In the genomic region with DNA sequence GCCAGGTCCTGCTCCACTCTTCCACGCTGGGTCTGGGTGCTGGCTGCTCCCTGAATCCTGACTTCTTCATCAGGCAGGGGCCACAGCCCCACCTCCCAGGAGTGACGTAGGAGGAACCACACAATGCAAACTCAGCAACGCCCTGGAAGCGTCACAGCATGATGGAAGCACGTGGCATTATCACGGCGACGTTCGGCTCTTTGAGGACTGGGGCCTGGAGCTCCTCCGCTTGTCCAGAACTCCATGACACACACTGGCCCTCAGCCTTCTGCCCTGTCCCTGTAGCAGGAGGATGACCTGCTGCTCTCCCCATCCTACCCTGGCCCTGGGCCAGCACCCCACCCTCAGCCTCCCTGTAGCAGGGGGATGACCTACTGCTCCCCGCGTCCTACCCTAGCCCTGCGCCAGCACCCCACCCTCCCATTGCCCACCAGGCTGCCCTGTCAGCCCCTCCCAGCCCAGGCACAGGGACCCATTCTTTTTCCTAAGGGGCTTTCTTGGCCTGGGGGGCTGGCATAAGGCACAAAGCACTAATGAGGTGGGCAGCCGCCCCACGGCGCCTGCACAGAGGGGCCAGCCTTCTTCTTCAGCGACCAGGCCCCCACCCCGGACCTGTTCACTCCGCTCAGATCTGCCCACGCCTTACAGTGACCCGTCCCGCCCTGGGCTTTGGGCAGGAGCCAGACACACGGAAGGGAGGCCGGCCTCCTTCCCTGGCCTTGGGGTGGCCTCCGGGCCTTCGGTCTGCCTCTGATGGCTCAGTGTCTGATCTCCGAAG, we compare ENCODE assay signal across 22 cellular contexts.
DNase-seq lines count a peak whose midpoint lies in the region; FAIRE-seq and TF ChIP-seq lines count a peak whose summit lies in the region.
"Had no signal": no experiment of that assay in that cellular context is flagged by ENCODE, and none has a peak within 500 bp of the region (broad histone marks: within the 10 kb centered on the region; RNA-seq: fewer than 3 reads in every experiment).

No MANE protein-coding gene starts in this region.

- H3K23ac ChIP-seq in H1 (ENCODE audit: insufficient read length), result no peak overlapping the region

- H3K9me3 ChIP-seq in Peyer's patch, result no peaks in the 10 kb centered on the region
- peaks cover 3 to 5% of the 10 kb centered on the region in 2 experiments; a peak in 3 of 4 replicates for H3K9me3 ChIP-seq in H1 (ENCODE audit: insufficient read depth in 2 of 2, low read depth in 1 of 2, low read length in 1 of 2)
- no peaks in the 10 kb centered on the region for H3K9me3 ChIP-seq in neural progenitor cell (ENCODE audit: low read depth)
- no peaks in the 10 kb centered on the region for H3K9me3 ChIP-seq in tibial artery
- H3K9me3 ChIP-seq: testis had no signal

- no peak for FAIRE-seq in H1 (lab: Jason Lieb, UNC)
- FAIRE-seq: endometrium, GM19239 had no signal

- H4K91ac ChIP-seq in H1 (replicated peaks; ENCODE audit: insufficient read length, low read length), result peak overlapping the region; percentile 57

- peak overlapping the region; percentile 81 for H2BK15ac ChIP-seq in H1 (ENCODE audit: low read length)

- TF ChIP-seq CTCF in Peyer's patch (IDR thresholded peaks at IDR 0.05), result no peak
- TF ChIP-seq CTCF in H1 (IDR thresholded peaks at IDR 0.05; ENCODE audit: control extremely low read depth in 1 of 3, insufficient read depth in 1 of 3, low read depth in 1 of 3, low read length in 3 of 3), result no peak
- TF ChIP-seq CTCF in neural progenitor cell (IDR thresholded peaks at IDR 0.05), result no peak
- TF ChIP-seq CTCF in tibial artery (IDR thresholded peaks at IDR 0.05), result no peak

- no peaks in the 10 kb centered on the region for H3K36me3 Mint-ChIP-seq in neural progenitor cell
- H3K36me3 Mint-ChIP-seq: naive thymus-derived CD8-positive, alpha-beta T cell had no signal

- TF ChIP-seq RAD21 in H1 (IDR thresholded peaks at IDR 0.05 in 1 of 2, conservative IDR thresholded peaks at IDR 0.05 in 1 of 2; ENCODE audit: low read depth in 2 of 2, low read length in 2 of 2), result no peak

- TF ChIP-seq EP300 in H1 (IDR thresholded peaks at IDR 0.05; ENCODE audit: borderline replicate concordance in 1 of 2, low read depth in 2 of 2, low read length in 2 of 2), result no peak

- H3K56ac ChIP-seq in H1 (replicated peaks; ENCODE audit: insufficient read length, low read depth, low read length), result no peak overlapping the region

- peaks cover 7% of the 10 kb centered on the region for H3K9me3 Mint-ChIP-seq in neural progenitor cell
- H3K9me3 Mint-ChIP-seq: activated naive CD8-positive, alpha-beta T cell treated with anti-CD3 and anti-CD28 coated beads, Interleukin-2, amount 50 U/mL, for 24 hours; naive thymus-derived CD8-positive, alpha-beta T cell had no signal

- H2BK20ac ChIP-seq in H1 (ENCODE audit: low read length), result no peak overlapping the region

- H2AK5ac ChIP-seq in H1 (ENCODE audit: low read depth, low read length), result no peak overlapping the region

- 78% methylated on average over 26 of the region's 27 CpGs; no CpG with 5 or more reads in 1 of the 2 experiments for WGBS in H1 (ENCODE audit: extremely low coverage in 1 of 2, insufficient coverage in 1 of 2, insufficient read length in 1 of 2, insufficient replicate concordance in 2 of 2, low coverage in 1 of 2, low lambda C conversion rate in 2 of 2, missing lambda C conversion rate in 1 of 2), 2 experiments

- no peaks in the 10 kb centered on the region for H3K23me2 ChIP-seq in H1 (ENCODE audit: low read depth, low read length)

- POLR2A ChIA-PET in H1 (lab: Charles Lee; ENCODE audit: partially characterized antibody), result interaction anchor here (0.9 to 1.0 kb wide), 2 partner anchors 14 kb away, joined by 3 to 4 read pairs; no protein-coding TSS in a partner anchor

- H3K36me3 ChIP-seq in Peyer's patch, result no peaks in the 10 kb centered on the region
- no peaks in the 10 kb centered on the region for H3K36me3 ChIP-seq in H1 (ENCODE audit: control insufficient read depth in 2 of 4, insufficient read depth in 4 of 4, low read length in 3 of 4)
- no peaks in the 10 kb centered on the region for H3K36me3 ChIP-seq in neural progenitor cell
- no peaks in the 10 kb centered on the region for H3K36me3 ChIP-seq in tibial artery

- intact Hi-C loops in tibial artery (cut with DNase I; ENCODE audit: low total_unique reads), result no loop called here

- H3K4me1 Mint-ChIP-seq in neural progenitor cell, result peaks cover 27% of the 10 kb centered on the region

- peaks cover 4% of the 10 kb centered on the region for H3K27me3 Mint-ChIP-seq in neural progenitor cell (ENCODE audit: insufficient read depth, low read depth)
- H3K27me3 Mint-ChIP-seq: activated CD8-positive, alpha-beta T cell treated with anti-CD3 and anti-CD28 coated beads for 36 hours; activated naive CD8-positive, alpha-beta T cell treated with anti-CD3 and anti-CD28 coated beads, Interleukin-2, amount 50 U/mL, for 24 hours; naive thymus-derived CD8-positive, alpha-beta T cell had no signal

- H2BK120ac ChIP-seq in H1 (replicated peaks; ENCODE audit: low read depth, low read length), result no peak overlapping the region

- H3F3A ChIP-seq in neural progenitor cell (ENCODE audit: low read depth), result peaks cover 11% of the 10 kb centered on the region

- H3K9ac ChIP-seq in H1 (replicated peaks in 1 of 4; ENCODE audit: extremely low read depth in 1 of 4, low read depth in 3 of 4, low read length in 3 of 4) (no peak overlapping the region), neural progenitor cell (no peak overlapping the region)

- H3K4me2 ChIP-seq in H1 (ENCODE audit: insufficient read depth in 1 of 2, low read depth in 2 of 2, low read length in 2 of 2), result no peak overlapping the region
- no peak overlapping the region for H3K4me2 ChIP-seq in neural progenitor cell
- H3K4me2 ChIP-seq: PC-9 had no signal

- H3K4me1 ChIP-seq in Peyer's patch (peaks cover 0 to 34% (median 0%) of the 10 kb centered on the region in 4 donors), H1 (replicated peaks in 1 of 4; ENCODE audit: control insufficient read depth in 3 of 4, insufficient read depth in 4 of 4, low read length in 3 of 4) (peaks cover 0 to 5% (median 3%) of the 10 kb centered on the region in 4 experiments; a peak in 4 of 7 replicates), neural progenitor cell (peaks cover 17% of the 10 kb centered on the region), tibial artery (peaks cover 0 to 90% (median 55%) of the 10 kb centered on the region in 4 donors)

- H3K4me3 ChIP-seq in Peyer's patch, result no peak overlapping the region
- H3K4me3 ChIP-seq in H1 (ENCODE audit: extremely low read depth in 1 of 4, insufficient read depth in 2 of 4, low read depth in 3 of 4, low read length in 4 of 4), result no peak overlapping the region
- H3K4me3 ChIP-seq in neural progenitor cell, result no peak overlapping the region
- H3K4me3 ChIP-seq in tibial artery, result no peak overlapping the region
- H3K4me3 ChIP-seq: PC-9, testis had no signal

- H4K5ac ChIP-seq in H1 (ENCODE audit: insufficient read length, low read depth, low read length), result no peak overlapping the region

- H3K4me3 Mint-ChIP-seq in neural progenitor cell, result no peak overlapping the region
- H3K4me3 Mint-ChIP-seq: activated CD8-positive, alpha-beta T cell treated with anti-CD3 and anti-CD28 coated beads for 36 hours; activated naive CD8-positive, alpha-beta T cell treated with anti-CD3 and anti-CD28 coated beads, Interleukin-2, amount 50 U/mL, for 24 hours; naive thymus-derived CD8-positive, alpha-beta T cell had no signal

- H2BK12ac ChIP-seq in H1 (ENCODE audit: low read depth, low read length), result peak overlapping the region; percentile 84; the same call in 1 of the 2 replicates

- no peak overlapping the region for H3K4ac ChIP-seq in H1 (replicated peaks; ENCODE audit: insufficient read length, low read depth, low read length)

- no peak for DNase-seq in Peyer's patch
- DNase-seq in H1 (ENCODE audit: low read depth in 1 of 2, low spot score in 2 of 2), result no peak
- no peak for DNase-seq in neural progenitor cell (ENCODE audit: low spot score)
- peak in 1 of 2 donors; percentile 73 for DNase-seq in tibial artery
- DNase-seq in SHP77 treated with DMSO at 0.1 percent for 48 hours (lab: John Stamatoyannopoulos, UW), result no peak
- DNase-seq in EL, result no peak
- DNase-seq in NCI-H2081 (lab: John Stamatoyannopoulos, UW), result no peak
- DNase-seq in DMS79 treated with DMSO at 0.1 percent for 48 hours (lab: John Stamatoyannopoulos, UW), result no peak
- DNase-seq: activated CD8-positive, alpha-beta T cell treated with anti-CD3 and anti-CD28 coated beads for 36 hours; activated naive CD8-positive, alpha-beta T cell treated with anti-CD3 and anti-CD28 coated beads, Interleukin-2, amount 50 U/mL, for 24 hours; activated T-cell treated with anti-CD3 and anti-CD28 coated beads, Interleukin-2, amount 50 U/mL, for 48 hours; C1 segment of cervical spinal cord; foreskin keratinocyte; naive thymus-derived CD8-positive, alpha-beta T cell; NCI-H2029 treated with DMSO at 0.1 percent for 48 hours; NCI-H774; PC-9; stimulated activated CD4-positive, alpha-beta T cell treated with anti-CD3 and anti-CD28 coated beads, Interleukin-2, amount 100 ng/mL, for 24 hours; SW 1271; testis had no signal

- peak overlapping the region; percentile 96; the same call in 1 of the 2 replicates for H2AFZ ChIP-seq in H1 (ENCODE audit: low read length)
- H2AFZ ChIP-seq in neural progenitor cell (replicated peaks), result no peak overlapping the region
- H2AFZ ChIP-seq: PC-9 had no signal

- peak overlapping the region; percentile 12 for H3K27ac Mint-ChIP-seq in neural progenitor cell
- H3K27ac Mint-ChIP-seq: activated CD8-positive, alpha-beta T cell treated with anti-CD3 and anti-CD28 coated beads for 36 hours had no signal

- H4K8ac ChIP-seq in H1 (ENCODE audit: extremely low read depth, insufficient read depth, low read length), result peak overlapping the region; percentile 51; the same call in 1 of the 2 replicates

- no peak overlapping the region for H3K14ac ChIP-seq in H1 (ENCODE audit: insufficient read length)

- H3K27me3 ChIP-seq in Peyer's patch (no peaks in the 10 kb centered on the region), H1 (replicated peaks in 1 of 4; ENCODE audit: control insufficient read depth in 3 of 4, extremely low read depth in 1 of 4, insufficient read depth in 3 of 4, low read length in 3 of 4) (no peaks in the 10 kb centered on the region), neural progenitor cell (no peaks in the 10 kb centered on the region), tibial artery (no peaks in the 10 kb centered on the region)
- H3K27me3 ChIP-seq: testis had no signal

- no peaks in the 10 kb centered on the region for H4K20me1 ChIP-seq in H1 (replicated peaks in 1 of 2; ENCODE audit: control insufficient read depth in 1 of 2, insufficient read depth in 2 of 2, low read length in 2 of 2)
- H4K20me1 ChIP-seq in neural progenitor cell (ENCODE audit: low read depth), result no peaks in the 10 kb centered on the region

- H3K27ac ChIP-seq in Peyer's patch, result peak overlapping the region in 3 of 4 donors; percentile 2 to 48 (median 19)
- no peak overlapping the region for H3K27ac ChIP-seq in H1 (ENCODE audit: low read depth, low read length)
- no peak overlapping the region for H3K27ac ChIP-seq in neural progenitor cell
- H3K27ac ChIP-seq in tibial artery, result peak overlapping the region; percentile 74 to 84
- H3K27ac ChIP-seq: foreskin keratinocyte, PC-9, testis had no signal

- H3K18ac ChIP-seq in H1 (ENCODE audit: extremely low read depth, low read length), result peak overlapping the region; percentile 19; the same call in 1 of the 2 replicates

- no peak overlapping the region for H2BK5ac ChIP-seq in H1 (ENCODE audit: low read depth, low read length)

- TF ChIP-seq POLR2A in Peyer's patch (IDR thresholded peaks at IDR 0.05) (no peak), H1 (IDR thresholded peaks at IDR 0.05; ENCODE audit: control extremely low read depth in 1 of 2, low read depth in 2 of 2, low read length in 2 of 2) (no peak)

- CTCF ChIA-PET in H1 (lab: Charles Lee; ENCODE audit: partially characterized antibody), result no interaction called here

- H3K79me2 ChIP-seq in H1 (ENCODE audit: control insufficient read depth in 1 of 2, insufficient read depth in 2 of 2, low read length in 2 of 2), result no peaks in the 10 kb centered on the region
- no peaks in the 10 kb centered on the region for H3K79me2 ChIP-seq in neural progenitor cell (ENCODE audit: low read depth)

- no peaks in the 10 kb centered on the region for H3K79me1 ChIP-seq in H1 (ENCODE audit: low read depth, low read length)

Comparison
In these comparisons a context has a peak if more than half of its experiments do, and no peak if none do; other contexts are left out.
1. H3K27ac ChIP-seq: peak in Peyer's patch (3 of 4) and tibial artery (2 of 2); none in H1 (single experiment) and neural progenitor cell (single experiment).